Comparison of ENCODE assay signal across 15 cellular contexts in genomic region chr3:557972-558371, GRCh38.
A peak's percentile ranks its signal among the peaks of the same experiment; 100 is the strongest.
DNase-seq lines count a peak whose midpoint lies in the region; ATAC-seq and TF ChIP-seq lines count a peak whose summit lies in the region.
"Had no signal": no experiment of that assay in that cellular context is flagged by ENCODE, and none has a peak within 500 bp of the region (broad histone marks: within the 10 kb centered on the region; RNA-seq: fewer than 3 reads in every experiment).

No MANE protein-coding gene starts in this region.

- H3K4me3 ChIP-seq in foreskin fibroblast (ENCODE audit: low read depth in 1 of 2, low read length in 2 of 2) (no peak overlapping the region), psoas muscle (no peak overlapping the region)
- H3K4me3 ChIP-seq: adrenal gland, dorsolateral prefrontal cortex had no signal

- H3K36me3 ChIP-seq in psoas muscle (ENCODE audit: insufficient read depth in 1 of 2, low read depth in 1 of 2) = no peaks in the 10 kb centered on the region
- H3K36me3 ChIP-seq: adrenal gland had no signal

- no peak overlapping the region for H3K27ac ChIP-seq in psoas muscle
- H3K27ac ChIP-seq: adrenal gland, dorsolateral prefrontal cortex had no signal

- intact Hi-C loops in psoas muscle (cut with DNase I) = no loop called here

- WGBS in psoas muscle, 3 donors = 52 to 86% (median 78%) methylated on average over 1 of the region's 1 CpG

- DNase-seq in iPS-NIHi7 (ENCODE audit: extremely low spot score) (no peak), foreskin fibroblast (no peak), psoas muscle (no peak)
- no peak for DNase-seq in activated CD4-positive, alpha-beta T cell treated with anti-CD3 and anti-CD28 coated beads for 48 hours
- DNase-seq: adrenal gland; dorsolateral prefrontal cortex; left colon; NCI-H510A; stimulated activated naive CD4-positive, alpha-beta T cell; SW 1271 had no signal

- ATAC-seq in GM18498 (IDR thresholded peaks at IDR 0.05; ENCODE audit: unreplicated experiment) (peak; percentile 96), GM19455 (IDR thresholded peaks at IDR 0.05; ENCODE audit: unreplicated experiment) (peak; percentile 98), HG02852 (IDR thresholded peaks at IDR 0.05; ENCODE audit: unreplicated experiment) (peak; percentile 99), HG03460 (IDR thresholded peaks at IDR 0.05; ENCODE audit: unreplicated experiment) (peak; percentile 98), psoas muscle (no peak)
- ATAC-seq: HCT116, left colon had no signal

- TF ChIP-seq CTCF in foreskin fibroblast (IDR thresholded peaks at IDR 0.05; ENCODE audit: low read depth, low read length) = no peak
- no peak for TF ChIP-seq CTCF in psoas muscle (IDR thresholded peaks at IDR 0.05)

- H3K4me1 ChIP-seq in psoas muscle = no peaks in the 10 kb centered on the region
- H3K4me1 ChIP-seq: adrenal gland had no signal

- no peaks in the 10 kb centered on the region for H3K9me3 ChIP-seq in psoas muscle
- H3K9me3 ChIP-seq: adrenal gland had no signal

- no peaks in the 10 kb centered on the region for H3K27me3 ChIP-seq in psoas muscle (ENCODE audit: insufficient read depth in 3 of 3, low read length in 2 of 3)
- H3K27me3 ChIP-seq: adrenal gland, dorsolateral prefrontal cortex had no signal

Comparison
In these comparisons a context has a peak if more than half of its experiments do, and no peak if none do; other contexts are left out.
1. ATAC-seq: peak in GM18498 (single experiment), GM19455 (single experiment), HG02852 (single experiment) and HG03460 (single experiment); none in psoas muscle (0 of 4).